8 cellular contexts compared by ENCODE assay signal in genomic region chr22:21836486-21836885, GRCh38. TPM values are rescaled to one million over a fixed set of nuclear protein-coding genes. Genes with fewer than 3 reads are reported as not detected.
DNase-seq lines count a peak whose midpoint lies in the region; ATAC-seq, FAIRE-seq and TF ChIP-seq lines count a peak whose summit lies in the region.
"Not testable (repeated sequence)": the region's sequence is repeated elsewhere in the genome, so short reads cannot be mapped to it uniquely, and the experiment has no call there.

No MANE protein-coding gene starts in this region.

- peak overlapping the region; percentile 79 for H2AK5ac ChIP-seq in trophoblast cell (ENCODE audit: low read length)

- H3K79me2 ChIP-seq in GM23338 (replicated peaks; ENCODE audit: insufficient read depth) = peaks cover 100% of the 10 kb centered on the region
- peaks cover 86% of the 10 kb centered on the region for H3K79me2 ChIP-seq in astrocyte (ENCODE audit: insufficient read depth, low read length)
- not testable (repeated sequence) for H3K79me2 ChIP-seq in trophoblast cell (ENCODE audit: control insufficient read depth, insufficient read depth, low read length, poor library complexity)

- not testable (repeated sequence) for ATAC-seq in GM23338; effector memory CD8-positive, alpha-beta T cell (replicated peaks); heart right ventricle; thoracic aorta (ENCODE audit: insufficient number of reproducible peaks, low FRiP score, low read depth)

- H4K12ac ChIP-seq in trophoblast cell (ENCODE audit: low read depth, low read length) = not testable (repeated sequence)

- DNase-seq in GM23338 (ENCODE audit: low spot score); astrocyte (ENCODE audit: low read depth); effector memory CD8-positive, alpha-beta T cell; heart right ventricle; mesothelial cell of epicardium (ENCODE audit: low spot score in 2 of 2, unreplicated experiment in 2 of 2); trophoblast cell; thoracic aorta (ENCODE audit: low spot score); vagina (ENCODE audit: extremely low spot score in 2 of 2): not testable (repeated sequence)

- not testable (repeated sequence) for H3K9me2 ChIP-seq in GM23338 (ENCODE audit: insufficient read depth)

- not testable (repeated sequence) for H2AFZ ChIP-seq in GM23338; astrocyte (ENCODE audit: low read depth, low read length); trophoblast cell (ENCODE audit: insufficient read depth, low read length, poor library complexity)

- intact Hi-C loops in heart right ventricle (cut with DNase I) = loop anchor here in 1 of 10 donors (5.0 kb wide), 1 partner anchor 39 kb away; no protein-coding TSS in a partner anchor
- intact Hi-C loops in vagina (cut with DNase I) = not testable (repeated sequence)

- FAIRE-seq in astrocyte (lab: Jason Lieb, UNC) = not testable (repeated sequence)

- 93 to 96% methylated on average over 15 of the region's 15 CpGs for WGBS in heart right ventricle, 2 donors
- no CpG with 5 or more reads among the region's 15 CpGs for WGBS in trophoblast cell (ENCODE audit: extremely low coverage, insufficient coverage, insufficient read length)

- H3K79me1 ChIP-seq in trophoblast cell (ENCODE audit: low read length) = not testable (repeated sequence)

- not testable (repeated sequence) for H3K4me1 ChIP-seq in GM23338 (ENCODE audit: insufficient read depth)
- H3K4me1 ChIP-seq in astrocyte (ENCODE audit: insufficient read depth, low read length) = peaks cover 15% of the 10 kb centered on the region
- H3K4me1 ChIP-seq in heart right ventricle = peaks cover 9 to 76% (median 62%) of the 10 kb centered on the region in 9 donors
- peaks cover 4 to 13% of the 10 kb centered on the region in 2 experiments for H3K4me1 ChIP-seq in trophoblast cell (ENCODE audit: control insufficient read depth in 1 of 2, insufficient read depth in 2 of 2, low read length in 2 of 2)
- H3K4me1 ChIP-seq in thoracic aorta (ENCODE audit: control insufficient read depth in 1 of 2, low read depth in 2 of 2) = peaks cover 39 to 62% of the 10 kb centered on the region in 2 donors
- H3K4me1 ChIP-seq in vagina = peaks cover 60% of the 10 kb centered on the region

- peak overlapping the region; percentile 82 for H3K4ac ChIP-seq in trophoblast cell (ENCODE audit: low read depth, low read length)

- H3K27ac Mint-ChIP-seq in GM23338 (0 out of 2 replicates have a peak overlapping the region, but pooled peaks have one; percentile 24), mesothelial cell of epicardium (peak overlapping the region; percentile 92)
- H3K27ac Mint-ChIP-seq in astrocyte (ENCODE audit: unreplicated experiment) = not testable (repeated sequence)
- H3K27ac Mint-ChIP-seq in effector memory CD8-positive, alpha-beta T cell = peak overlapping the region; percentile 71 to 80

- not testable (repeated sequence) for H4K8ac ChIP-seq in trophoblast cell (ENCODE audit: low read depth, low read length)

- H3K27ac ChIP-seq in GM23338 (ENCODE audit: low read depth) = not testable (repeated sequence)
- H3K27ac ChIP-seq in astrocyte (ENCODE audit: low read depth, low read length) = peak overlapping the region; percentile 98
- peak overlapping the region; percentile 35 to 91 (median 85) for H3K27ac ChIP-seq in heart right ventricle
- H3K27ac ChIP-seq in trophoblast cell (ENCODE audit: low read depth, low read length) = peak overlapping the region; percentile 22
- peak overlapping the region; percentile 75 to 93 for H3K27ac ChIP-seq in thoracic aorta
- H3K27ac ChIP-seq in vagina = peak overlapping the region; percentile 82

- H3K14ac ChIP-seq in trophoblast cell (ENCODE audit: low read length) = peak overlapping the region; percentile 61

- H3K27me3 Mint-ChIP-seq in GM23338 (ENCODE audit: insufficient read depth, low read depth, poor library complexity); astrocyte (ENCODE audit: low read depth, unreplicated experiment); effector memory CD8-positive, alpha-beta T cell; mesothelial cell of epicardium (ENCODE audit: low read depth): not testable (repeated sequence)

- H2BK120ac ChIP-seq in trophoblast cell (ENCODE audit: insufficient read depth, low read length, poor library complexity) = peak overlapping the region; percentile 58

- H4K91ac ChIP-seq in trophoblast cell (ENCODE audit: low read depth, low read length) = peak overlapping the region; percentile 67

- peak overlapping the region; percentile 38 for H2BK5ac ChIP-seq in trophoblast cell (ENCODE audit: low read depth, low read length, poor library complexity)

- H2BK12ac ChIP-seq in trophoblast cell (ENCODE audit: low read length) = peak overlapping the region; percentile 86

- H3K4me1 Mint-ChIP-seq in GM23338 = peaks cover 39% of the 10 kb centered on the region
- H3K4me1 Mint-ChIP-seq in astrocyte (ENCODE audit: low read depth, unreplicated experiment) = peaks cover 42% of the 10 kb centered on the region
- H3K4me1 Mint-ChIP-seq in effector memory CD8-positive, alpha-beta T cell (ENCODE audit: low read depth in 2 of 2) = peaks cover 52 to 66% of the 10 kb centered on the region in 2 donors
- peaks cover 43% of the 10 kb centered on the region for H3K4me1 Mint-ChIP-seq in mesothelial cell of epicardium

- peak overlapping the region; percentile 84 for H3K18ac ChIP-seq in trophoblast cell (ENCODE audit: low read length)

- H3F3A ChIP-seq in GM23338 (replicated peaks; ENCODE audit: low read depth) = not testable (repeated sequence)

- H3K23ac ChIP-seq in trophoblast cell (ENCODE audit: low read length) = not testable (repeated sequence)

- H3K27me3 ChIP-seq in GM23338 (ENCODE audit: insufficient read depth); astrocyte (ENCODE audit: insufficient read depth, low read length); heart right ventricle; trophoblast cell (ENCODE audit: insufficient read depth, low read length); thoracic aorta (replicated peaks; ENCODE audit: insufficient read depth); vagina: not testable (repeated sequence)

- H3K36me3 Mint-ChIP-seq in GM23338 (ENCODE audit: low read depth); astrocyte (ENCODE audit: low read depth, unreplicated experiment); mesothelial cell of epicardium: not testable (repeated sequence)
- peaks cover 24% of the 10 kb centered on the region for H3K36me3 Mint-ChIP-seq in effector memory CD8-positive, alpha-beta T cell (ENCODE audit: insufficient read depth)

- not testable (repeated sequence) for H3K9me3 ChIP-seq in astrocyte (ENCODE audit: insufficient read depth, low read depth, low read length); heart right ventricle; trophoblast cell (ENCODE audit: insufficient read depth, low read depth, low read length); thoracic aorta; vagina

- H4K20me1 ChIP-seq in GM23338 (replicated peaks; ENCODE audit: insufficient read depth) (peaks cover 35% of the 10 kb centered on the region), astrocyte (ENCODE audit: insufficient read depth, low read length) (peaks cover 62% of the 10 kb centered on the region)

- TF ChIP-seq CTCF in GM23338 (conservative IDR thresholded peaks at IDR 0.05; ENCODE audit: low read depth in 2 of 2); astrocyte (IDR thresholded peaks at IDR 0.05; ENCODE audit: insufficient read depth, low read depth, low read length); heart right ventricle (IDR thresholded peaks at IDR 0.05); mesothelial cell of epicardium (IDR thresholded peaks at IDR 0.05; ENCODE audit: unreplicated experiment); thoracic aorta (IDR thresholded peaks at IDR 0.05); vagina (IDR thresholded peaks at IDR 0.05): not testable (repeated sequence)

- not testable (repeated sequence) for TF ChIP-seq POLR2A in vagina (IDR thresholded peaks at IDR 0.05)

- H3K4me3 ChIP-seq in GM23338; astrocyte (ENCODE audit: insufficient read depth, low read depth, low read length); heart right ventricle; trophoblast cell (ENCODE audit: low read depth, low read length); thoracic aorta; vagina: not testable (repeated sequence)

- H3K4me3 Mint-ChIP-seq in GM23338; astrocyte (ENCODE audit: unreplicated experiment); effector memory CD8-positive, alpha-beta T cell; mesothelial cell of epicardium: not testable (repeated sequence)

- not testable (repeated sequence) for H3K9ac ChIP-seq in astrocyte (ENCODE audit: low read length); trophoblast cell (ENCODE audit: low read length)

- H3K9me3 Mint-ChIP-seq in GM23338; astrocyte (ENCODE audit: unreplicated experiment); effector memory CD8-positive, alpha-beta T cell; mesothelial cell of epicardium: not testable (repeated sequence)

- not testable (repeated sequence) for H3K4me2 ChIP-seq in GM23338; astrocyte (ENCODE audit: low read length); trophoblast cell (ENCODE audit: low read length)

- not testable (repeated sequence) for H3K36me3 ChIP-seq in GM23338 (ENCODE audit: insufficient read depth); astrocyte (ENCODE audit: insufficient read depth, low read length); heart right ventricle; trophoblast cell (ENCODE audit: control insufficient read depth in 1 of 2, insufficient read depth in 2 of 2, low read length in 2 of 2); thoracic aorta; vagina

RNA-seq across cellular contexts. Expression of gene MAPK1, which starts 31.0 kb away (rescaled TPM):
- 56.0 and 77.5 TPM in 2 replicates for total RNA-seq in GM23338 (2014; rRNA removed; shearing (Covaris generic))
- 16.0 and 17.4 TPM in 2 replicates for polyA plus RNA-seq in GM23338 (2016; fragmentation: Nextera tagmentation; extraction: Ambion mirVana)
- 138 and 148 TPM in 2 replicates for total RNA-seq in astrocyte
- total RNA-seq in heart right ventricle = 100 to 1,000 TPM in 6 of 10 donors, 10 to 100 TPM in 4; 85.4 to 124 (median 105) TPM
- polyA plus RNA-seq in heart right ventricle = 10 to 100 TPM in 1 of 2 donors, 1 to 10 TPM in 1; 8.3 to 14.7 TPM
- total RNA-seq in mesothelial cell of epicardium = 90.2 to 92.9 TPM (median 90.4 TPM) in 3 replicates
- 42.9 and 43.3 TPM in 2 replicates for polyA plus RNA-seq in trophoblast cell (2013)
- 10 to 100 TPM; 61.4 to 63.1 TPM for total RNA-seq in thoracic aorta
- 44.9 TPM for total RNA-seq in vagina
